ENCODE assay signal across 13 cellular contexts in genomic region chr20:51388227-51388626, GRCh38.
DNase-seq lines count a peak whose midpoint lies in the region; ATAC-seq and TF ChIP-seq lines count a peak whose summit lies in the region.
"Had no signal": no experiment of that assay in that cellular context is flagged by ENCODE, and none has a peak within 500 bp of the region (broad histone marks: within the 10 kb centered on the region; RNA-seq: fewer than 3 reads in every experiment).

No MANE protein-coding gene starts in this region.

- no peak overlapping the region for H3K4me3 Mint-ChIP-seq in CD4-positive, CD25-positive, alpha-beta regulatory T cell
- H3K4me3 Mint-ChIP-seq in HFFc6, result no peak overlapping the region; the same call in 1 of the 2 replicates
- H3K4me3 Mint-ChIP-seq in activated T-helper 17 cell treated with anti-CD3 and anti-CD28 coated beads, Interleukin-2, amount 50 U/mL, for 72 hours, result peak overlapping the region; percentile 56

- H3K4me1 Mint-ChIP-seq in CD4-positive, CD25-positive, alpha-beta regulatory T cell, result peaks cover 0 to 16% (median 11%) of the 10 kb centered on the region in 4 donors
- H3K4me1 Mint-ChIP-seq in HFFc6 (ENCODE audit: low read depth), result peaks cover 48% of the 10 kb centered on the region
- peaks cover 42% of the 10 kb centered on the region for H3K4me1 Mint-ChIP-seq in activated T-helper 17 cell treated with anti-CD3 and anti-CD28 coated beads, Interleukin-2, amount 50 U/mL, for 72 hours

- DNase-seq in CD4-positive, CD25-positive, alpha-beta regulatory T cell, result no peak
- DNase-seq in HFFc6 (peak; percentile 61), iris pigment epithelial cell (ENCODE audit: low read depth) (peak; percentile 56), mucosa of gallbladder (ENCODE audit: low spot score) (no peak), iPS-NIHi7 (ENCODE audit: extremely low spot score) (no peak), NOMO-1 treated with dmso at 0.1 percent for 144 hours (lab: John Stamatoyannopoulos, UW; ENCODE audit: unreplicated experiment) (no peak)
- DNase-seq: colonic mucosa, GOT3, left colon, NCI-H1048 had no signal

- no peaks in the 10 kb centered on the region for H3K27me3 ChIP-seq in CD4-positive, CD25-positive, alpha-beta regulatory T cell (ENCODE audit: control insufficient read depth, insufficient read depth, low read length)
- H3K27me3 ChIP-seq: colonic mucosa, gastroesophageal sphincter had no signal

- no peaks in the 10 kb centered on the region for H3K4me1 ChIP-seq in CD4-positive, CD25-positive, alpha-beta regulatory T cell (ENCODE audit: control insufficient read depth, insufficient read depth, low read length, poor library complexity, severe bottlenecking)
- H3K4me1 ChIP-seq: colonic mucosa had no signal

- no peaks in the 10 kb centered on the region for H3K9me3 ChIP-seq in CD4-positive, CD25-positive, alpha-beta regulatory T cell (ENCODE audit: control insufficient read depth in 2 of 2, low read length in 2 of 2)
- H3K9me3 ChIP-seq: colonic mucosa, gastroesophageal sphincter had no signal

- H3K36me3 ChIP-seq in CD4-positive, CD25-positive, alpha-beta regulatory T cell (ENCODE audit: control insufficient read depth, insufficient read depth, low read length), result peaks cover 46% of the 10 kb centered on the region
- H3K36me3 ChIP-seq: colonic mucosa had no signal

- no peak for TF ChIP-seq CTCF in HFFc6 (IDR thresholded peaks at IDR 0.05)

- H3K27me3 Mint-ChIP-seq in CD4-positive, CD25-positive, alpha-beta regulatory T cell, result no peaks in the 10 kb centered on the region
- no peaks in the 10 kb centered on the region for H3K27me3 Mint-ChIP-seq in HFFc6 (ENCODE audit: insufficient read depth)
- no peaks in the 10 kb centered on the region for H3K27me3 Mint-ChIP-seq in activated T-helper 17 cell treated with anti-CD3 and anti-CD28 coated beads, Interleukin-2, amount 50 U/mL, for 72 hours

- peak overlapping the region; percentile 25 for H3K27ac ChIP-seq in CD4-positive, CD25-positive, alpha-beta regulatory T cell (ENCODE audit: insufficient read depth, low read length, poor library complexity, severe bottlenecking)
- H3K27ac ChIP-seq: colonic mucosa had no signal

- H3K9me3 Mint-ChIP-seq in CD4-positive, CD25-positive, alpha-beta regulatory T cell, result no peaks in the 10 kb centered on the region
- no peaks in the 10 kb centered on the region for H3K9me3 Mint-ChIP-seq in HFFc6
- H3K9me3 Mint-ChIP-seq in activated T-helper 17 cell treated with anti-CD3 and anti-CD28 coated beads, Interleukin-2, amount 50 U/mL, for 72 hours, result no peaks in the 10 kb centered on the region

- no peak for ATAC-seq in CD4-positive, CD25-positive, alpha-beta regulatory T cell (ENCODE audit: low read depth in 2 of 2)
- ATAC-seq in activated T-helper 17 cell treated with anti-CD3 and anti-CD28 coated beads, Interleukin-2, amount 50 U/mL, for 72 hours (replicated peaks), result peak; percentile 55
- ATAC-seq in GM18868 (IDR thresholded peaks at IDR 0.05; ENCODE audit: unreplicated experiment), result no peak
- ATAC-seq: gastroesophageal sphincter, left colon had no signal

- peak overlapping the region; percentile 10 to 65 (median 49) for H3K27ac Mint-ChIP-seq in CD4-positive, CD25-positive, alpha-beta regulatory T cell
- peak overlapping the region; percentile 20 for H3K27ac Mint-ChIP-seq in HFFc6
- H3K27ac Mint-ChIP-seq in activated T-helper 17 cell treated with anti-CD3 and anti-CD28 coated beads, Interleukin-2, amount 50 U/mL, for 72 hours, result peak overlapping the region; percentile 18

- no peak overlapping the region for H3K4me3 ChIP-seq in CD4-positive, CD25-positive, alpha-beta regulatory T cell (ENCODE audit: low read depth, low read length)
- H3K4me3 ChIP-seq: colonic mucosa, gastroesophageal sphincter had no signal

- H3K36me3 Mint-ChIP-seq in CD4-positive, CD25-positive, alpha-beta regulatory T cell, result peaks cover 36% of the 10 kb centered on the region
- no peaks in the 10 kb centered on the region for H3K36me3 Mint-ChIP-seq in HFFc6 (ENCODE audit: low read depth)
- H3K36me3 Mint-ChIP-seq in activated T-helper 17 cell treated with anti-CD3 and anti-CD28 coated beads, Interleukin-2, amount 50 U/mL, for 72 hours (ENCODE audit: low read depth), result peaks cover 92% of the 10 kb centered on the region

Comparison
In these comparisons a context has a peak if more than half of its experiments do, and no peak if none do; other contexts are left out.
1. DNase-seq: peak in HFFc6 (single experiment) and iris pigment epithelial cell (single experiment); none in CD4-positive, CD25-positive, alpha-beta regulatory T cell (0 of 3), mucosa of gallbladder (single experiment), iPS-NIHi7 (single experiment) and NOMO-1 treated with dmso at 0.1 percent for 144 hours (single experiment).
2. Peak in every context shown above with its lines, with median percentiles within 50 percentile points of each other: H3K27ac Mint-ChIP-seq.